In the genomic region with DNA sequence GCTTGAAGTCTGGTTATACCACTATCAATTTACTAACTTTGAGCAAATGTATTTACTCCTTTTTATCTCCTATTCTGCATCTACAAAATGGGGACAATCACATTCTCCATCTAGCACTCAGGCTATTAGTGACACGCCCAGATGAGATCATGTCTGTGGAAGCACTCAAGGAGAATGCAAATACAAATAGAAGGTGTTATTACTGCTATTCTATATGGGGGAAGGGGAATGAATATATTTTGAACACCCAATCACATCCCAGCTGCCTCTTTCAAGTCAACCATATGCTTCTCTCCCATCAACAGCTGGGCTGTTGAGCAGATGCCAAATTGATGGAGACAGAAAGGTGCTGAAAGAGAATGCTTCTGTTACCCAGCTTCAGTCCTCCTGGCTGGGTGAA, we compare ENCODE assay signal across 19 cellular contexts. TPM values are rescaled to one million over a fixed set of nuclear protein-coding genes. Genes with fewer than 3 reads are reported as not detected.
DNase-seq lines count a peak whose midpoint lies in the region; ATAC-seq and TF ChIP-seq lines count a peak whose summit lies in the region.
"Had no signal": no experiment of that assay in that cellular context is flagged by ENCODE, and none has a peak within 500 bp of the region (broad histone marks: within the 10 kb centered on the region; RNA-seq: fewer than 3 reads in every experiment).

No MANE protein-coding gene starts in this region.

- H3K36me3 Mint-ChIP-seq in T-helper 17 cell (ENCODE audit: low read depth): peaks cover 6% of the 10 kb centered on the region
- H3K36me3 Mint-ChIP-seq: neural progenitor cell had no signal

- in situ Hi-C loops in GM13977 (cut with MboI; ENCODE audit: low pct_unique_long_range_greater_than_20kb, low sequenced_read_pairs, unreplicated experiment): no loop called here

- ATAC-seq in T-helper 17 cell (no peak), left colon (peak; percentile 49), GM18909 (IDR thresholded peaks at IDR 0.05; ENCODE audit: poor library complexity, unreplicated experiment) (no peak)
- ATAC-seq: activated CD4-positive, alpha-beta T cell treated with anti-CD3 and anti-CD28 coated beads for 36 hours had no signal

- DNase-seq in DMS153 (lab: John Stamatoyannopoulos, UW): peak; percentile 61
- DNase-seq in DMS153 treated with DMSO at 0.1 percent for 48 hours (lab: John Stamatoyannopoulos, UW; ENCODE audit: unreplicated experiment): no peak
- peak; percentile 61 for DNase-seq in NCI-H1105 treated with DMSO at 0.1 percent for 48 hours (lab: John Stamatoyannopoulos, UW)
- DNase-seq in T-helper 17 cell: no peak
- DNase-seq in left colon: no peak
- DNase-seq in GM13977 (ENCODE audit: low spot score): no peak
- no peak for DNase-seq in T-helper 1 cell
- DNase-seq: activated CD4-positive, alpha-beta T cell treated with anti-CD3 and anti-CD28 coated beads for 36 hours; activated gamma-delta T cell treated with Interleukin-2 at 50 U/mL for 16 hours; amygdala; C1 segment of cervical spinal cord; cerebellar nuclear complex; hypothalamus; NCI-H2081; Right ventricle myocardium superior had no signal

- peak overlapping the region; percentile 57 for H3K4me3 Mint-ChIP-seq in T-helper 17 cell
- H3K4me3 Mint-ChIP-seq: activated CD4-positive, alpha-beta T cell treated with anti-CD3 and anti-CD28 coated beads for 36 hours; neural progenitor cell; T-helper 2 cell treated with Interferon-gamma antibody and Interleukin-4, amounts not matched to agents 5 μg/mL and 100 μg/mL, for 36 hours had no signal

- peaks cover 48% of the 10 kb centered on the region for H3K4me1 Mint-ChIP-seq in T-helper 17 cell

- peak overlapping the region; percentile 77 for H3K27ac Mint-ChIP-seq in T-helper 17 cell
- H3K27ac Mint-ChIP-seq: activated CD4-positive, alpha-beta T cell treated with anti-CD3 and anti-CD28 coated beads for 36 hours; neural progenitor cell; T-helper 2 cell treated with Interferon-gamma antibody and Interleukin-4, amounts not matched to agents 5 μg/mL and 100 μg/mL, for 36 hours had no signal

- TF ChIP-seq CTCF in GM13977 (IDR thresholded peaks at IDR 0.05; ENCODE audit: extremely low read depth, insufficient read depth, missing control alignments): no peak

- H3K27me3 Mint-ChIP-seq in T-helper 17 cell: no peaks in the 10 kb centered on the region
- H3K27me3 Mint-ChIP-seq: activated CD4-positive, alpha-beta T cell treated with anti-CD3 and anti-CD28 coated beads for 36 hours had no signal

- intact Hi-C loops in left colon (cut with DNase I, micrococcal nuclease): no loop called here

- H3K9me3 ChIP-seq in T-helper 17 cell (ENCODE audit: control insufficient read depth, low read length, poor library complexity, severe bottlenecking): no peaks in the 10 kb centered on the region
- H3K9me3 ChIP-seq: thoracic aorta had no signal

RNA-seq across cellular contexts. Expression of a gene that starts 23.5 kb away (rescaled TPM):
- total RNA-seq in T-helper 17 cell (10 to 100 TPM; 45.3 to 51.3 TPM), left colon (10 to 100 TPM; 17.8 to 20.8 TPM)

Comparison
In these comparisons a context has a peak if more than half of its experiments do, and no peak if none do; other contexts are left out.
1. DNase-seq: peak in DMS153 (single experiment) and NCI-H1105 treated with DMSO at 0.1 percent for 48 hours (single experiment); none in DMS153 treated with DMSO at 0.1 percent for 48 hours (single experiment), T-helper 17 cell (0 of 3), left colon (0 of 2), GM13977 (single experiment) and T-helper 1 cell (0 of 5).